In the genomic region with DNA sequence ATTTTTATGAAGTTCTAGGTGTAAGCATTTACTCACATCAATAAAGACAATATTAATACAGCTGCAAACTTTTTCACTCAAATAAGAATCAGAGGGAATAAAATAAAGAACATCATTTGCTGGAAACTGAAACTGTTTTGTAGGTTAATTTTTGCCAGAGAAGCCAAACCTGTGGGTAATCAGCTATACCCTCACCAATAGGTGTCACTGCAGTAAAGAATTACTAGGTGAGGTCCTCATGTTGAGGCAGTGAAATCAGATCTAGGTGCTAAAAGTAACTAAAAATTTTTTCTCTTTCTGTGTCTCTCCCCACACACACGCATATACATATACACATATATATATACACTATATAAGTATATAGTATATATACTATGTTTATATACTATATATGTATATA, we compare ENCODE assay signal across 8 cellular contexts.
DNase-seq lines count a peak whose midpoint lies in the region; ATAC-seq, FAIRE-seq and TF ChIP-seq lines count a peak whose summit lies in the region.

No MANE protein-coding gene starts in this region.

- peak; percentile 9 for TF ChIP-seq CTCF in GM20000 (IDR thresholded peaks at IDR 0.05; ENCODE audit: extremely low read depth, missing control alignments)
- TF ChIP-seq CTCF in H1 (IDR thresholded peaks at IDR 0.05; ENCODE audit: control extremely low read depth in 1 of 3, insufficient read depth in 1 of 3, low read depth in 1 of 3, low read length in 3 of 3), result peak in 2 of 3 experiments; percentile 30 to 56; a peak in 2 of 4 replicates
- peak in 2 of 6 experiments; percentile 9 to 12 for TF ChIP-seq CTCF in Peyer's patch (IDR thresholded peaks at IDR 0.05)

- TF ChIP-seq POLR2A in H1 (IDR thresholded peaks at IDR 0.05; ENCODE audit: control extremely low read depth in 1 of 2, low read depth in 2 of 2, low read length in 2 of 2) (no peak), Peyer's patch (IDR thresholded peaks at IDR 0.05) (no peak)

- POLR2A ChIA-PET in H1 (lab: Charles Lee; ENCODE audit: partially characterized antibody), result no interaction called here

- H2BK120ac ChIP-seq in H1 (replicated peaks; ENCODE audit: low read depth, low read length), result no peak overlapping the region

- no peak overlapping the region for H2BK5ac ChIP-seq in H1 (ENCODE audit: low read depth, low read length)

- H3K4me3 ChIP-seq in H1 (ENCODE audit: extremely low read depth in 1 of 4, insufficient read depth in 2 of 4, low read depth in 3 of 4, low read length in 4 of 4) (no peak overlapping the region), Peyer's patch (no peak overlapping the region)

- FAIRE-seq in HTR-8/SVneo (lab: Jason Lieb, UNC), result no peak
- FAIRE-seq in H1 (lab: Jason Lieb, UNC), result peak; percentile 48

- H3K27ac ChIP-seq in H1 (ENCODE audit: low read depth, low read length) (no peak overlapping the region), Peyer's patch (no peak overlapping the region)

- H3K4me2 ChIP-seq in H1 (ENCODE audit: insufficient read depth in 1 of 2, low read depth in 2 of 2, low read length in 2 of 2), result no peak overlapping the region

- H3K79me2 ChIP-seq in H1 (ENCODE audit: control insufficient read depth in 1 of 2, insufficient read depth in 2 of 2, low read length in 2 of 2), result no peaks in the 10 kb centered on the region

- no peak overlapping the region for H2BK20ac ChIP-seq in H1 (ENCODE audit: low read length)

- CTCF ChIA-PET in H1 (lab: Charles Lee; ENCODE audit: partially characterized antibody), result interaction anchor here (0.6 to 1.5 kb wide), 14 partner anchors 10 to 1016 kb away, joined by 3 to 6 read pairs (median 3); no protein-coding TSS in a partner anchor

- no peak for ATAC-seq in GM18873 (IDR thresholded peaks at IDR 0.05; ENCODE audit: low FRiP score, unreplicated experiment)

- H2AFZ ChIP-seq in H1 (ENCODE audit: low read length), result no peak overlapping the region

- no peak overlapping the region for H2BK12ac ChIP-seq in H1 (ENCODE audit: low read depth, low read length)

- DNase-seq in DMS153 treated with DMSO at 0.1 percent for 48 hours (lab: John Stamatoyannopoulos, UW; ENCODE audit: unreplicated experiment) (peak; percentile 4), GM20000 (ENCODE audit: low spot score) (peak; percentile 22), HTR-8/SVneo (ENCODE audit: insufficient read length, low spot score) (peak; percentile 11), H1 (ENCODE audit: low read depth in 1 of 2, low spot score in 2 of 2) (no peak), Peyer's patch (no peak), ureter (ENCODE audit: low spot score) (no peak), activated T-cell treated with anti-CD3 and anti-CD28 coated beads for 4 hours (no peak)

- H3K36me3 ChIP-seq in H1 (ENCODE audit: control insufficient read depth in 2 of 4, insufficient read depth in 4 of 4, low read length in 3 of 4), result no peaks in the 10 kb centered on the region
- H3K36me3 ChIP-seq in Peyer's patch, result no peaks in the 10 kb centered on the region

- TF ChIP-seq EP300 in H1 (IDR thresholded peaks at IDR 0.05; ENCODE audit: borderline replicate concordance in 1 of 2, low read depth in 2 of 2, low read length in 2 of 2), result no peak

- H3K4me1 ChIP-seq in H1 (replicated peaks in 1 of 4; ENCODE audit: control insufficient read depth in 3 of 4, insufficient read depth in 4 of 4, low read length in 3 of 4), result peaks cover 0 to 4% (median 0%) of the 10 kb centered on the region in 4 experiments; a peak in 1 of 7 replicates
- H3K4me1 ChIP-seq in Peyer's patch, result no peaks in the 10 kb centered on the region

- H3K23me2 ChIP-seq in H1 (ENCODE audit: low read depth, low read length), result no peaks in the 10 kb centered on the region

- H4K20me1 ChIP-seq in H1 (replicated peaks in 1 of 2; ENCODE audit: control insufficient read depth in 1 of 2, insufficient read depth in 2 of 2, low read length in 2 of 2), result no peaks in the 10 kb centered on the region

- no peak overlapping the region for H3K4ac ChIP-seq in H1 (replicated peaks; ENCODE audit: insufficient read length, low read depth, low read length)

- no peak overlapping the region for H3K56ac ChIP-seq in H1 (replicated peaks; ENCODE audit: insufficient read length, low read depth, low read length)

- H3K9me3 ChIP-seq in H1 (ENCODE audit: insufficient read depth in 2 of 2, low read depth in 1 of 2, low read length in 1 of 2), result no peaks in the 10 kb centered on the region
- H3K9me3 ChIP-seq in Peyer's patch, result no peaks in the 10 kb centered on the region

- H4K8ac ChIP-seq in H1 (ENCODE audit: extremely low read depth, insufficient read depth, low read length), result no peak overlapping the region

- no peak overlapping the region for H3K9ac ChIP-seq in H1 (replicated peaks in 1 of 4; ENCODE audit: extremely low read depth in 1 of 4, low read depth in 3 of 4, low read length in 3 of 4)

- no peak overlapping the region for H4K91ac ChIP-seq in H1 (replicated peaks; ENCODE audit: insufficient read length, low read length)

- no peak overlapping the region for H2AK5ac ChIP-seq in H1 (ENCODE audit: low read depth, low read length)

- 32% methylated on average over 1 of the region's 1 CpG; no CpG with 5 or more reads in 1 of the 2 experiments for WGBS in H1 (ENCODE audit: extremely low coverage in 1 of 2, insufficient coverage in 1 of 2, insufficient read length in 1 of 2, insufficient replicate concordance in 2 of 2, low coverage in 1 of 2, low lambda C conversion rate in 2 of 2, missing lambda C conversion rate in 1 of 2), 2 experiments

- no peak overlapping the region for H3K18ac ChIP-seq in H1 (ENCODE audit: extremely low read depth, low read length)

- peak; percentile 77 to 79 for TF ChIP-seq RAD21 in H1 (IDR thresholded peaks at IDR 0.05 in 1 of 2, conservative IDR thresholded peaks at IDR 0.05 in 1 of 2; ENCODE audit: low read depth in 2 of 2, low read length in 2 of 2)

- no peak overlapping the region for H2BK15ac ChIP-seq in H1 (ENCODE audit: low read length)

- no peaks in the 10 kb centered on the region for H3K79me1 ChIP-seq in H1 (ENCODE audit: low read depth, low read length)

- no peaks in the 10 kb centered on the region for H3K27me3 ChIP-seq in H1 (replicated peaks in 1 of 4; ENCODE audit: control insufficient read depth in 3 of 4, extremely low read depth in 1 of 4, insufficient read depth in 3 of 4, low read length in 3 of 4)
- no peaks in the 10 kb centered on the region for H3K27me3 ChIP-seq in Peyer's patch

- H3K14ac ChIP-seq in H1 (ENCODE audit: insufficient read length), result no peak overlapping the region

- H3K23ac ChIP-seq in H1 (ENCODE audit: insufficient read length), result no peak overlapping the region

- H4K5ac ChIP-seq in H1 (ENCODE audit: insufficient read length, low read depth, low read length), result no peak overlapping the region

TF ChIP-seq in H1, 55 proteins besides CTCF, POLR2A, EP300 and RAD21:
- TF ChIP-seq ASH2L (IDR thresholded peaks at IDR 0.05; ENCODE audit: low read length), result no peak
- TF ChIP-seq, protein P1, sequence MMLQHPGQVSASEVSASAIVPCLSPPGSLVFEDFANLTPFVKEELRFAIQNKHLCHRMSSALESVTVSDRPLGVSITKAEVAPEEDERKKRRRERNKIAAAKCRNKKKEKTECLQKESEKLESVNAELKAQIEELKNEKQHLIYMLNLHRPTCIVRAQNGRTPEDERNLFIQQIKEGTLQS (IDR thresholded peaks at IDR 0.05; ENCODE audit: insufficient read depth, low read depth, low read length), result no peak
- TF ChIP-seq PHF8 (conservative IDR thresholded peaks at IDR 0.05; ENCODE audit: low read depth, low read length), result no peak
- no peak for TF ChIP-seq RNF2 (IDR thresholded peaks at IDR 0.05; ENCODE audit: borderline replicate concordance, low read depth, low read length, missing control alignments, poor library complexity, severe bottlenecking)
- TF ChIP-seq CHD1 (IDR thresholded peaks at IDR 0.05; ENCODE audit: low read depth, low read length), result no peak
- TF ChIP-seq CBX8 (IDR thresholded peaks at IDR 0.05; ENCODE audit: borderline replicate concordance, low read depth, low read length), result no peak
- no peak for TF ChIP-seq FOSL1 (IDR thresholded peaks at IDR 0.05; ENCODE audit: insufficient read depth, low read depth, low read length)
- TF ChIP-seq TAF7 (optimal IDR thresholded peaks at IDR 0.05; ENCODE audit: borderline replicate concordance, low read depth, low read length), result no peak
- no peak for TF ChIP-seq KDM4A (IDR thresholded peaks at IDR 0.05; ENCODE audit: low read depth, low read length, severe bottlenecking)
- TF ChIP-seq, protein P2, sequence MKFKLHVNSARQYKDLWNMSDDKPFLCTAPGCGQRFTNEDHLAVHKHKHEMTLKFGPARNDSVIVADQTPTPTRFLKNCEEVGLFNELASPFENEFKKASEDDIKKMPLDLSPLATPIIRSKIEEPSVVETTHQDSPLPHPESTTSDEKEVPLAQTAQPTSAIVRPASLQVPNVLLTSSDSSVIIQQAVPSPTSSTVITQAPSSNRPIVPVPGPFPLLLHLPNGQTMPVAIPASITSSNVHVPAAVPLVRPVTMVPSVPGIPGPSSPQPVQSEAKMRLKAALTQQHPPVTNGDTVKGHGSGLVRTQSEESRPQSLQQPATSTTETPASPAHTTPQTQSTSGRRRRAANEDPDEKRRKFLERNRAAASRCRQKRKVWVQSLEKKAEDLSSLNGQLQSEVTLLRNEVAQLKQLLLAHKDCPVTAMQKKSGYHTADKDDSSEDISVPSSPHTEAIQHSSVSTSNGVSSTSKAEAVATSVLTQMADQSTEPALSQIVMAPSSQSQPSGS (IDR thresholded peaks at IDR 0.05; ENCODE audit: low read length), result no peak
- no peak for TF ChIP-seq KDM5A (IDR thresholded peaks at IDR 0.05; ENCODE audit: low read length)
- no peak for TF ChIP-seq YY1 (IDR thresholded peaks at IDR 0.05; ENCODE audit: low read depth, low read length)
- no peak for TF ChIP-seq HDAC2 (IDR thresholded peaks at IDR 0.05; ENCODE audit: borderline replicate concordance in 1 of 2, low read depth in 2 of 2, low read length in 2 of 2)
- no peak for TF ChIP-seq SUZ12 (IDR thresholded peaks at IDR 0.05; ENCODE audit: low read length)
- TF ChIP-seq TAF1 (IDR thresholded peaks at IDR 0.05; ENCODE audit: low read depth, low read length), result no peak
- TF ChIP-seq SRF (IDR thresholded peaks at IDR 0.05; ENCODE audit: low read depth, low read length), result no peak
- no peak for TF ChIP-seq NRF1 (IDR thresholded peaks at IDR 0.05; ENCODE audit: low read depth, low read length)
- TF ChIP-seq, protein P3, sequence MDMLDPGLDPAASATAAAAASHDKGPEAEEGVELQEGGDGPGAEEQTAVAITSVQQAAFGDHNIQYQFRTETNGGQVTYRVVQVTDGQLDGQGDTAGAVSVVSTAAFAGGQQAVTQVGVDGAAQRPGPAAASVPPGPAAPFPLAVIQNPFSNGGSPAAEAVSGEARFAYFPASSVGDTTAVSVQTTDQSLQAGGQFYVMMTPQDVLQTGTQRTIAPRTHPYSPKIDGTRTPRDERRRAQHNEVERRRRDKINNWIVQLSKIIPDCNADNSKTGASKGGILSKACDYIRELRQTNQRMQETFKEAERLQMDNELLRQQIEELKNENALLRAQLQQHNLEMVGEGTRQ (IDR thresholded peaks at IDR 0.05; ENCODE audit: low read length), result no peak
- no peak for TF ChIP-seq TEAD4 (IDR thresholded peaks at IDR 0.05; ENCODE audit: low read depth, low read length)
TF ChIP-seq in H1: peak in this region for 0.

Comparison
In these comparisons a context has a peak if more than half of its experiments do, and no peak if none do; other contexts are left out.
1. DNase-seq: peak in DMS153 treated with DMSO at 0.1 percent for 48 hours (single experiment), GM20000 (single experiment) and HTR-8/SVneo (single experiment); none in H1 (0 of 2), Peyer's patch (0 of 3), ureter (single experiment) and activated T-cell treated with anti-CD3 and anti-CD28 coated beads for 4 hours (single experiment).